ENCODE assay signal across 1 cellular context in genomic region chr11:58497951-58498350, GRCh38.
TF ChIP-seq lines count a peak whose summit lies in the region.

No MANE protein-coding gene starts in this region.

TF ChIP-seq in IMR-90, 13 proteins besides CTCF, POLR2A, EP300 and RAD21:
- no peak for TF ChIP-seq ELK1 (IDR thresholded peaks at IDR 0.05; ENCODE audit: borderline replicate concordance, low read depth, low read length)
- no peak for TF ChIP-seq USF2 (IDR thresholded peaks at IDR 0.05; ENCODE audit: low read depth, low read length)
- no peak for TF ChIP-seq BHLHE40 (IDR thresholded peaks at IDR 0.05; ENCODE audit: low read depth, low read length)
- no peak for TF ChIP-seq RFX5 (IDR thresholded peaks at IDR 0.05; ENCODE audit: low read depth, low read length)
- TF ChIP-seq MXI1 (IDR thresholded peaks at IDR 0.05; ENCODE audit: borderline replicate concordance, low read depth, low read length): no peak
- no peak for TF ChIP-seq NFE2L2 (IDR thresholded peaks at IDR 0.05; ENCODE audit: low read depth, low read length)
- TF ChIP-seq CEBPB (IDR thresholded peaks at IDR 0.05; ENCODE audit: low read depth, low read length): no peak
- no peak for TF ChIP-seq MAZ (IDR thresholded peaks at IDR 0.05; ENCODE audit: borderline replicate concordance, low read depth, low read length)
- TF ChIP-seq FOS (IDR thresholded peaks at IDR 0.05; ENCODE audit: low read depth, low read length): no peak
- TF ChIP-seq SMC3 (IDR thresholded peaks at IDR 0.05; ENCODE audit: low read depth, low read length): no peak
